In genomic region chr5:57174128-57174849, GRCh38 we compare ENCODE assay signal across 8 cellular contexts. TPM values are rescaled to one million over a fixed set of nuclear protein-coding genes. Genes with fewer than 3 reads are reported as not detected.
DNase-seq lines count a peak whose midpoint lies in the region; ATAC-seq, FAIRE-seq and TF ChIP-seq lines count a peak whose summit lies in the region.

No MANE protein-coding gene starts in this region.

- TF ChIP-seq POLR2A in endothelial cell of umbilical vein (IDR thresholded peaks at IDR 0.05; ENCODE audit: low read depth, low read length): peak; percentile 15

- H2AFZ ChIP-seq in ACC112 (ENCODE audit: low read length, unreplicated experiment): peak overlapping the region; percentile 61
- H2AFZ ChIP-seq in endothelial cell of umbilical vein (ENCODE audit: low read depth, low read length): peak overlapping the region; percentile 60

- H3K4me2 ChIP-seq in endothelial cell of umbilical vein (ENCODE audit: insufficient read depth, low read length): peak overlapping the region; percentile 98

- DNase-seq in GM13977 (ENCODE audit: low spot score): peak; percentile 26
- DNase-seq in HK-2 (ENCODE audit: unreplicated experiment): peak; percentile 36
- DNase-seq in WTC11 (ENCODE audit: low spot score): no peak
- DNase-seq in endothelial cell of umbilical vein (ENCODE audit: low read depth, low spot score): peak; percentile 46
- DNase-seq in mucosa of gallbladder (ENCODE audit: low spot score): peak; percentile 21
- DNase-seq in type B pancreatic cell (ENCODE audit: extremely low spot score, unreplicated experiment): no peak
- no peak for DNase-seq in GM20000 (ENCODE audit: low spot score)

- H3K9me3 ChIP-seq in endothelial cell of umbilical vein (replicated peaks; ENCODE audit: control insufficient read depth, insufficient read depth, low read length): no peaks in the 10 kb centered on the region

- peaks cover 29% of the 10 kb centered on the region for H3K36me3 Mint-ChIP-seq in WTC11
- peaks cover 27% of the 10 kb centered on the region for H3K36me3 Mint-ChIP-seq in type B pancreatic cell

- no peaks in the 10 kb centered on the region for H3K9me1 ChIP-seq in endothelial cell of umbilical vein (replicated peaks; ENCODE audit: control insufficient read depth, extremely low read depth, insufficient read depth, low read length)

- H3K36me3 ChIP-seq in ACC112 (ENCODE audit: insufficient read depth, low read length) (peaks cover 18% of the 10 kb centered on the region), endothelial cell of umbilical vein (ENCODE audit: control insufficient read depth in 2 of 2, extremely low read depth in 1 of 2, insufficient read depth in 2 of 2, low read length in 2 of 2) (no peaks in the 10 kb centered on the region)

- peaks cover 38% of the 10 kb centered on the region for H3K4me1 Mint-ChIP-seq in WTC11
- H3K4me1 Mint-ChIP-seq in type B pancreatic cell (ENCODE audit: unreplicated experiment): peaks cover 32% of the 10 kb centered on the region

- H4K20me1 ChIP-seq in endothelial cell of umbilical vein (replicated peaks; ENCODE audit: control insufficient read depth, extremely low read depth, insufficient read depth, low read length): peaks cover 19% of the 10 kb centered on the region

- intact Hi-C loops in endothelial cell of umbilical vein (cut with micrococcal nuclease): loop anchor here (5.0 to 10.0 kb wide), 3 partner anchors 321 to 1288 kb away; partner anchors contain the start of genes MAP3K1 and PLK2

- H3K4me3 ChIP-seq in ACC112 (ENCODE audit: low read depth, low read length) (peak overlapping the region; percentile 94), endothelial cell of umbilical vein (replicated peaks in 1 of 3; ENCODE audit: insufficient read depth in 1 of 3, low read depth in 1 of 3, low read length in 3 of 3) (peak overlapping the region; percentile 63 to 96 (median 86))

- peak; percentile 3 for ATAC-seq in WTC11

- TF ChIP-seq CTCF in GM13977 (IDR thresholded peaks at IDR 0.05; ENCODE audit: extremely low read depth, insufficient read depth, missing control alignments) (no peak), WTC11 (IDR thresholded peaks at IDR 0.05) (no peak), endothelial cell of umbilical vein (IDR thresholded peaks at IDR 0.05; ENCODE audit: extremely low read depth in 1 of 2, insufficient read depth in 1 of 2, low read depth in 1 of 2, low read length in 2 of 2) (no peak), type B pancreatic cell (conservative IDR thresholded peaks at IDR 0.05) (no peak), GM20000 (IDR thresholded peaks at IDR 0.05; ENCODE audit: extremely low read depth, missing control alignments) (no peak)

- H3K27ac ChIP-seq in ACC112 (ENCODE audit: low read depth, low read length): peak overlapping the region; percentile 97
- H3K27ac ChIP-seq in endothelial cell of umbilical vein (ENCODE audit: insufficient read depth, low read depth, low read length): peak overlapping the region; percentile 94

- no peak for FAIRE-seq in endothelial cell of umbilical vein (lab: Jason Lieb, UNC)

- CTCF ChIA-PET in WTC11 (lab: Charles Lee): interaction anchor here (0.9 to 1.4 kb wide), 4 partner anchors 36 to 137 kb away, joined by 3 to 13 read pairs (median 6); no protein-coding TSS in a partner anchor
- CTCF ChIA-PET in endothelial cell of umbilical vein (lab: Charles Lee): interaction anchor here (0.9 to 1.7 kb wide), 6 partner anchors 11 to 274 kb away, joined by 3 to 10 read pairs (median 3); no protein-coding TSS in a partner anchor

- H3K9me3 Mint-ChIP-seq in WTC11: no peaks in the 10 kb centered on the region
- no peaks in the 10 kb centered on the region for H3K9me3 Mint-ChIP-seq in type B pancreatic cell

- in situ Hi-C loops in GM13977 (cut with MboI; ENCODE audit: low pct_unique_long_range_greater_than_20kb, low sequenced_read_pairs, unreplicated experiment): no loop called here

- peaks cover 60% of the 10 kb centered on the region for H3K79me2 ChIP-seq in ACC112 (ENCODE audit: control insufficient read depth, insufficient read depth, low read length, unreplicated experiment)
- peaks cover 52% of the 10 kb centered on the region for H3K79me2 ChIP-seq in endothelial cell of umbilical vein (ENCODE audit: control insufficient read depth, insufficient read depth, low read length)

- H3K27me3 ChIP-seq in ACC112 (ENCODE audit: insufficient read depth, low read length) (no peaks in the 10 kb centered on the region), endothelial cell of umbilical vein (ENCODE audit: control insufficient read depth in 2 of 2, insufficient read depth in 2 of 2, low read length in 2 of 2) (no peaks in the 10 kb centered on the region)

- H3K27ac Mint-ChIP-seq in WTC11 (peak overlapping the region; percentile 100), type B pancreatic cell (peak overlapping the region; percentile 100)

- H3K4me1 ChIP-seq in ACC112 (ENCODE audit: control insufficient read depth, insufficient read depth, low read length, unreplicated experiment): peaks cover 25% of the 10 kb centered on the region
- H3K4me1 ChIP-seq in endothelial cell of umbilical vein (ENCODE audit: control insufficient read depth, extremely low read depth, insufficient read depth, low read length): peaks cover 39% of the 10 kb centered on the region

- H3K9ac ChIP-seq in endothelial cell of umbilical vein (replicated peaks; ENCODE audit: extremely low read depth, insufficient read depth, low read length): peak overlapping the region; percentile 99

- POLR2A ChIA-PET in WTC11 (lab: Charles Lee): interaction anchor here (0.6 to 1.5 kb wide), 9 partner anchors 14 to 442 kb away, joined by 3 to 18 read pairs (median 5); partner anchors contain the start of gene SETD9
- POLR2A ChIA-PET in endothelial cell of umbilical vein (lab: Charles Lee): interaction anchor here (1.0 kb wide), 1 partner anchor 37 kb away, joined by 3 read pairs; no protein-coding TSS in a partner anchor

- dilution Hi-C loops in endothelial cell of umbilical vein (cut with MboI; ENCODE audit: extremely low pct_ligation_motif_present, low sequenced_read_pairs): no loop called here

- H3K27me3 Mint-ChIP-seq in WTC11 (ENCODE audit: low read depth): peaks cover 6% of the 10 kb centered on the region
- H3K27me3 Mint-ChIP-seq in type B pancreatic cell: peaks cover 3% of the 10 kb centered on the region

- no TSS peak for BruUV-seq in endothelial cell of umbilical vein (replicated peaks; lab: Mats Ljungman, UMichigan)

- H3K4me3 Mint-ChIP-seq in WTC11: peak overlapping the region; percentile 97
- peak overlapping the region; percentile 100 for H3K4me3 Mint-ChIP-seq in type B pancreatic cell

TF ChIP-seq in WTC11, 78 proteins besides CTCF, POLR2A, EP300 and RAD21 (continues in another document):
- TF ChIP-seq ETV6 (CRISPR knock-in tag; IDR thresholded peaks at IDR 0.05) (0 out of 2 replicates have a peak, but pooled peaks have one; percentile 12), HMGA2 (CRISPR knock-in tag; IDR thresholded peaks at IDR 0.05) (no peak)

TF ChIP-seq in endothelial cell of umbilical vein, 7 proteins besides CTCF, POLR2A, EP300 and RAD21:
- TF ChIP-seq GATA2 (IDR thresholded peaks at IDR 0.05; ENCODE audit: insufficient read depth, insufficient read length, low read depth, low read length) (no peak), MYC (IDR thresholded peaks at IDR 0.05; ENCODE audit: low read depth, low read length) (no peak), JUN (IDR thresholded peaks at IDR 0.05; ENCODE audit: borderline replicate concordance, insufficient read depth, insufficient read length, low read depth) (no peak), MAX (IDR thresholded peaks at IDR 0.05; ENCODE audit: insufficient read depth, insufficient read length) (no peak), POLR2AphosphoS5 (IDR thresholded peaks at IDR 0.05; ENCODE audit: insufficient read depth, low read depth, low read length) (no peak), FOS (IDR thresholded peaks at IDR 0.05; ENCODE audit: borderline replicate concordance, insufficient read depth, low read length) (no peak), EZH2 (IDR thresholded peaks at IDR 0.05; ENCODE audit: borderline replicate concordance, low read depth, low read length, severe bottlenecking) (no peak)

RNA-seq across cellular contexts. Expression of gene GPBP1, which starts 0.4 kb away (rescaled TPM):
- total RNA-seq in WTC11 (2021) (100 to 106 TPM (median 104 TPM) in 3 replicates), endothelial cell of umbilical vein (48.2 and 57.4 TPM in 2 replicates), mucosa of gallbladder (64.1 TPM), type B pancreatic cell (ENCODE audit: low replicate concordance) (82.4 and 102 TPM in 2 replicates)
- 8.7 and 11.7 TPM in 2 replicates for polyA plus RNA-seq in endothelial cell of umbilical vein
- 23.1 and 24.7 TPM in 2 replicates for polyA plus RNA-seq in endothelial cell of umbilical vein (2011; cell fraction: cytosol; rRNA removed)
- 46.3 and 68.2 TPM in 2 replicates for polyA plus RNA-seq in endothelial cell of umbilical vein (2011; cell fraction: nucleus; rRNA removed)
- polyA plus RNA-seq in endothelial cell of umbilical vein (2012): 33.7 and 39.6 TPM in 2 replicates
- polyA minus RNA-seq in endothelial cell of umbilical vein: 14.3 and 17.8 TPM in 2 replicates
- polyA minus RNA-seq in endothelial cell of umbilical vein (2011; cell fraction: cytosol; rRNA and poly(A)+ RNA removed): 18.6 TPM
- polyA minus RNA-seq in endothelial cell of umbilical vein (2011; cell fraction: nucleus; rRNA and poly(A)+ RNA removed): 31.6 and 45.9 TPM in 2 replicates

Comparison
In these comparisons a context has a peak if more than half of its experiments do, and no peak if none do; other contexts are left out.
1. DNase-seq: peak in GM13977 (single experiment), HK-2 (single experiment), endothelial cell of umbilical vein (single experiment) and mucosa of gallbladder (single experiment); none in WTC11 (single experiment), type B pancreatic cell (single experiment) and GM20000 (single experiment).